In the genomic region with DNA sequence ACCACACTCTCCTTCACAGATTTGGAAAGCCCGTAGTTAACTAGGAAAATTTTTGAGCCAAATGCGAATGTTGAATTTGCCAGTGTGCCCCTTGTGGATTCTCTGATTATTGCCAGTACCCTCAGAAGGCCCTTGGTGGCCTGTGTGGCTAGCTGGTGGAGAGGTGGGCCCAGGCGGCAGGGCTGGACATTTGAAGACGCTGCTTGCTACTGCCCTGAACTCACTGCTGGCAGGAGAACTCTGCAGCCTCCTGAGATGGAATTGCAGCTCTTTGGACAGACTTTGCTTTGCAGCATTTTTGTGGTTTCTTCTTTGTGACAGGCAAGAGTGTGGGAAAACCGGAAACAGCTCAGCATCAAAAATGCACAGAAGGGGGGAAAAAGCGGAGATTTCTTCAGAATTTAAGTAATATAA, we compare ENCODE assay signal across 10 cellular contexts.
DNase-seq lines count a peak whose midpoint lies in the region; ATAC-seq and TF ChIP-seq lines count a peak whose summit lies in the region.
"Had no signal": no experiment of that assay in that cellular context is flagged by ENCODE, and none has a peak within 500 bp of the region (broad histone marks: within the 10 kb centered on the region; RNA-seq: fewer than 3 reads in every experiment).

No MANE protein-coding gene starts in this region.

- H3K4me3 ChIP-seq in RWPE2 (ENCODE audit: severe bottlenecking) (no peak overlapping the region), fibroblast of the aortic adventitia (ENCODE audit: low read depth, low read length) (no peak overlapping the region)

- no peak overlapping the region for H3K27ac Mint-ChIP-seq in activated T-helper 17 cell treated with anti-CD3 and anti-CD28 coated beads, Interleukin-2, amount 50 U/mL, for 72 hours
- H3K27ac Mint-ChIP-seq: B cell had no signal

- no peaks in the 10 kb centered on the region for H3K9me3 ChIP-seq in RWPE2 (ENCODE audit: severe bottlenecking)

- no peaks in the 10 kb centered on the region for H3K9me3 Mint-ChIP-seq in activated T-helper 17 cell treated with anti-CD3 and anti-CD28 coated beads, Interleukin-2, amount 50 U/mL, for 72 hours

- peak overlapping the region; percentile 5 for H3K27ac ChIP-seq in RWPE2 (ENCODE audit: poor library complexity, severe bottlenecking)

- no peak overlapping the region for H3K4me3 Mint-ChIP-seq in activated T-helper 17 cell treated with anti-CD3 and anti-CD28 coated beads, Interleukin-2, amount 50 U/mL, for 72 hours
- H3K4me3 Mint-ChIP-seq: B cell had no signal

- peak; percentile 40 for TF ChIP-seq CTCF in RWPE2 (IDR thresholded peaks at IDR 0.05; ENCODE audit: poor library complexity, severe bottlenecking)
- peak; percentile 33 for TF ChIP-seq CTCF in fibroblast of the aortic adventitia (IDR thresholded peaks at IDR 0.05; ENCODE audit: insufficient read depth, low read length)

- H3K36me3 Mint-ChIP-seq in activated T-helper 17 cell treated with anti-CD3 and anti-CD28 coated beads, Interleukin-2, amount 50 U/mL, for 72 hours (ENCODE audit: low read depth): peaks cover 39% of the 10 kb centered on the region

- ATAC-seq in RWPE2 (ENCODE audit: low read depth): peak; percentile 42; the same call in 2 of the 3 replicates
- no peak for ATAC-seq in activated T-helper 17 cell treated with anti-CD3 and anti-CD28 coated beads, Interleukin-2, amount 50 U/mL, for 72 hours (replicated peaks)

- DNase-seq in NCI-H82 (lab: John Stamatoyannopoulos, UW) (peak; percentile 7), NCI-H82 treated with DMSO at 0.1 percent for 48 hours (lab: John Stamatoyannopoulos, UW; ENCODE audit: unreplicated experiment) (no peak), RWPE2 (ENCODE audit: low spot score) (no peak), fibroblast of the aortic adventitia (ENCODE audit: low read depth) (peak; percentile 90), superior temporal gyrus (ENCODE audit: extremely low spot score) (peak; percentile 44), Kasumi-1 (lab: John Stamatoyannopoulos, UW) (no peak), NCI-H1930 (lab: John Stamatoyannopoulos, UW) (no peak)
- DNase-seq: effector CD8-positive, alpha-beta T cell had no signal

- peaks cover 33% of the 10 kb centered on the region for H3K4me1 ChIP-seq in RWPE2 (ENCODE audit: insufficient read depth, poor library complexity, severe bottlenecking)

- no peaks in the 10 kb centered on the region for H3K4me1 Mint-ChIP-seq in activated T-helper 17 cell treated with anti-CD3 and anti-CD28 coated beads, Interleukin-2, amount 50 U/mL, for 72 hours
- H3K4me1 Mint-ChIP-seq: B cell had no signal

- H3K36me3 ChIP-seq in RWPE2 (ENCODE audit: low read depth): peaks cover 30% of the 10 kb centered on the region

- no peaks in the 10 kb centered on the region for H3K27me3 ChIP-seq in RWPE2 (ENCODE audit: insufficient read depth, poor library complexity, severe bottlenecking)

- no peaks in the 10 kb centered on the region for H3K27me3 Mint-ChIP-seq in activated T-helper 17 cell treated with anti-CD3 and anti-CD28 coated beads, Interleukin-2, amount 50 U/mL, for 72 hours
- H3K27me3 Mint-ChIP-seq: B cell had no signal

Comparison
In these comparisons a context has a peak if more than half of its experiments do, and no peak if none do; other contexts are left out.
1. DNase-seq: peak in NCI-H82 (single experiment), fibroblast of the aortic adventitia (single experiment) and superior temporal gyrus (single experiment); none in NCI-H82 treated with DMSO at 0.1 percent for 48 hours (single experiment), RWPE2 (single experiment), Kasumi-1 (0 of 2) and NCI-H1930 (0 of 2).